8 cellular contexts compared by ENCODE assay signal in genomic region chr12:114662512-114663177, GRCh38. TPM values are rescaled to one million over a fixed set of nuclear protein-coding genes. Genes with fewer than 3 reads are reported as not detected.
DNase-seq lines count a peak whose midpoint lies in the region; ATAC-seq and TF ChIP-seq lines count a peak whose summit lies in the region.

No MANE protein-coding gene starts in this region.

- no peaks in the 10 kb centered on the region for H3K36me3 ChIP-seq in SJCRH30

- no peak overlapping the region for H3K27ac ChIP-seq in SJCRH30

- peak; percentile 92 for TF ChIP-seq CTCF in Calu3 (IDR thresholded peaks at IDR 0.05; ENCODE audit: unreplicated experiment)

- H3K36me3 Mint-ChIP-seq in Calu3 (ENCODE audit: insufficient read depth, unreplicated experiment): peaks cover 10% of the 10 kb centered on the region

- H3K4me1 Mint-ChIP-seq in Calu3 (ENCODE audit: low read depth, unreplicated experiment): peaks cover 3% of the 10 kb centered on the region

- H3K27ac Mint-ChIP-seq in Calu3 (ENCODE audit: unreplicated experiment): no peak overlapping the region

- no TSS peak for BruUV-seq in Calu3 (replicated peaks; lab: Mats Ljungman, UMichigan)

- ATAC-seq in GM19324 (IDR thresholded peaks at IDR 0.05; ENCODE audit: low FRiP score, unreplicated experiment) (no peak), HG02970 (IDR thresholded peaks at IDR 0.05; ENCODE audit: low FRiP score, unreplicated experiment) (no peak)

- no peaks in the 10 kb centered on the region for H3K9me3 Mint-ChIP-seq in Calu3 (ENCODE audit: low read depth, unreplicated experiment)

- no peaks in the 10 kb centered on the region for H3K27me3 ChIP-seq in SJCRH30

- in situ Hi-C loops in KBM-7 (cut with MboI; ENCODE audit: low pct_unique_long_range_greater_than_20kb, low sequenced_read_pairs): loop anchor here (25.0 kb wide), 2 partner anchors 1075 to 1250 kb away; no protein-coding TSS in a partner anchor

- H3K4me3 ChIP-seq in SJCRH30: no peak overlapping the region

- peaks cover under 1% of the 10 kb centered on the region for H3K27me3 Mint-ChIP-seq in Calu3 (ENCODE audit: unreplicated experiment)

- CTCF ChIA-PET in Calu3 (lab: Charles Lee): interaction anchor here (0.7 to 1.0 kb wide), 3 partner anchors 22 to 1210 kb away, joined by 3 to 4 read pairs (median 3); partner anchors contain the start of gene TBX3

- no peak overlapping the region for H3K4me3 Mint-ChIP-seq in Calu3 (ENCODE audit: low read depth, unreplicated experiment)

- H3K9me3 ChIP-seq in SJCRH30 (replicated peaks): no peaks in the 10 kb centered on the region

- intact Hi-C loops in Calu3 (cut with micrococcal nuclease; ENCODE audit: unreplicated experiment) (loop anchor here (1.0 to 2.0 kb wide), 4 partner anchors 682 to 1255 kb away; no protein-coding TSS in a partner anchor), head of caudate nucleus (cut with DNase I) (loop anchor here (2.0 to 5.0 kb wide), 2 partner anchors 1090 to 1255 kb away; no protein-coding TSS in a partner anchor)

- no peaks in the 10 kb centered on the region for H3K4me1 ChIP-seq in SJCRH30

- peak; percentile 83 for DNase-seq in Calu3
- DNase-seq in KBM-7: peak; percentile 71
- DNase-seq in SJCRH30: peak; percentile 36 to 62
- DNase-seq in activated naive CD4-positive, alpha-beta T cell treated with anti-CD3 and anti-CD28 coated beads, Interleukin-2, amount 50 U/mL, for 16 hours: peak; percentile 63
- peak; percentile 64 to 94 (median 84) for DNase-seq in head of caudate nucleus
- peak; percentile 33 for DNase-seq in pulmonary artery endothelial cell (ENCODE audit: low read depth, low spot score)

RNA-seq across cellular contexts. Expression of gene TBX3, which starts 21.3 kb away (rescaled TPM):
- total RNA-seq in Calu3 (2022) (1.4 and 2.3 TPM in 2 replicates), pulmonary artery endothelial cell (0.20 and 0.81 TPM in 2 replicates)
- total RNA-seq in SJCRH30 (2014; rRNA removed; shearing (Covaris generic)): not detected in 2 replicates

Comparison
In these comparisons a context has a peak if more than half of its experiments do, and no peak if none do; other contexts are left out.
1. DNase-seq: peak in every context shown above with its lines; median percentile 84 in head of caudate nucleus; 83 in Calu3; 71 in KBM-7; 63 in activated naive CD4-positive, alpha-beta T cell treated with anti-CD3 and anti-CD28 coated beads, Interleukin-2, amount 50 U/mL, for 16 hours; 49 in SJCRH30; 33 in pulmonary artery endothelial cell.